ENCODE assay signal across 9 cellular contexts in the genomic region with DNA sequence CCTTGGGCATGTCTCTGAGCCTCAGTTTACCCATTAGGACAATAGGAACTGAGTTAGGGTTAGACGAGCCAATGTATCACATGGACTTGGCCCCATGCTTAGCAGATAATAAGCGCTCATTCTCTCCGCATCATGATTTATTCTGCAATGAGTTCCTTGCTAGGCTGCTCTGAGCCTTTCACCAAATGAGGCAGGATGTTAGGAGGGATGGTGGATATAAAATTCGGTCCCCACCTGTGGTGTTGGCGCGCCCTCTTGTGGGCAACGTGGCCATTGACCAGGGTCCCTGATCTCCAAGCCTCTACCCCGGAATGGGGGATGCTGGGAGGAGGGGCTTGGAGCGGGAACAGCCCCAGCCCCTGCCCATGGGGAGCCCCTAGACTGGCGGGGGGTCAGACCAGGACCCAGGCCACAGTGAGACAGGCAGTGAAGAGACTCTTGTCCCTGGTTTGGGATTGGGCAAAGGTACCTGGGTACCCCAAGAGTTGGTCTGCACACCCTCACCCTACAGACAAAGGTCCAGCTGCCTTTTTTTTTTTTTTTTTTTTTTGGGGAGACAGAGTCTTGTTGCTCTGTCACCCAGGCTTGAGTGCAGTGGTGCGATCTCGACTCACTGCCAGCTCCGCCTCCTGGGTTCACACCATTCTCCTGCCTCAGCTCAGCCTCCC. TPM values are rescaled to one million over a fixed set of nuclear protein-coding genes. Genes with fewer than 3 reads are reported as not detected.
A peak's percentile ranks its signal among the peaks of the same experiment; 100 is the strongest.
DNase-seq lines count a peak whose midpoint lies in the region; ATAC-seq and TF ChIP-seq lines count a peak whose summit lies in the region.
"Had no signal": no experiment of that assay in that cellular context is flagged by ENCODE, and none has a peak within 500 bp of the region (broad histone marks: within the 10 kb centered on the region; RNA-seq: fewer than 3 reads in every experiment).

No MANE protein-coding gene starts in this region.

- H3K4me1 Mint-ChIP-seq in endothelial cell (ENCODE audit: unreplicated experiment) = no peaks in the 10 kb centered on the region

- H3K27me3 Mint-ChIP-seq in endothelial cell (ENCODE audit: unreplicated experiment) = peaks cover 8% of the 10 kb centered on the region

- DNase-seq in COR-L47 (lab: John Stamatoyannopoulos, UW) (peak; percentile 65), HS-27A (ENCODE audit: low read depth) (peak; percentile 40), endothelial cell (ENCODE audit: low spot score) (peak; percentile 93), mucosa of descending colon (peak; percentile 78 to 88 (median 87))
- peak; percentile 70 for DNase-seq in activated CD8-positive, alpha-beta memory T cell treated with anti-CD3 and anti-CD28 coated beads, Interleukin-2, amount 50 U/mL, for 24 hours (ENCODE audit: extremely low read depth)
- peak; percentile 94 for DNase-seq in stimulated activated CD8-positive, alpha-beta memory T cell treated with anti-CD3 and anti-CD28 coated beads, Interleukin-4, amount 100 ng/mL, for 48 hours

- H3K4me1 ChIP-seq in OCI-LY3 (ENCODE audit: low read length) (no peaks in the 10 kb centered on the region), mucosa of descending colon (ENCODE audit: low read depth) (no peaks in the 10 kb centered on the region)

- H4K20me1 ChIP-seq in OCI-LY3 (ENCODE audit: insufficient read depth, low read length) = peaks cover 4% of the 10 kb centered on the region; the same call in 1 of the 2 replicates

- peak; percentile 91 for ATAC-seq in mucosa of descending colon
- ATAC-seq in GM19395 (IDR thresholded peaks at IDR 0.05; ENCODE audit: unreplicated experiment) = no peak

- H3K4me3 ChIP-seq in OCI-LY3 (ENCODE audit: low read length) = no peak overlapping the region
- no peak overlapping the region for H3K4me3 ChIP-seq in mucosa of descending colon

- H3K36me3 Mint-ChIP-seq in endothelial cell (ENCODE audit: low read depth, unreplicated experiment) = peaks cover 11% of the 10 kb centered on the region

- H3K9me3 Mint-ChIP-seq in endothelial cell (ENCODE audit: unreplicated experiment) = no peaks in the 10 kb centered on the region
- H3K9me3 Mint-ChIP-seq: T-helper 1 cell treated with Interleukin-12 subunit alpha and Interleukin-12 subunit beta and Interleukin-4 antibody, amounts not matched to agents 30 μg/mL and 1 μg/mL, for 36 hours had no signal

- no peak overlapping the region for H3K4me2 ChIP-seq in OCI-LY3 (ENCODE audit: low read length)

- no peak overlapping the region for H2AFZ ChIP-seq in OCI-LY3 (ENCODE audit: low read depth, low read length)

- no peaks in the 10 kb centered on the region for H3K9me3 ChIP-seq in OCI-LY3 (ENCODE audit: insufficient read depth, low read length)
- no peaks in the 10 kb centered on the region for H3K9me3 ChIP-seq in mucosa of descending colon

- no peak overlapping the region for H3K27ac ChIP-seq in OCI-LY3 (ENCODE audit: low read length)

- H3K36me3 ChIP-seq in OCI-LY3 (replicated peaks; ENCODE audit: low read depth, low read length) (no peaks in the 10 kb centered on the region), mucosa of descending colon (ENCODE audit: low read depth) (no peaks in the 10 kb centered on the region)

- no peak overlapping the region for H3K27ac Mint-ChIP-seq in endothelial cell (ENCODE audit: unreplicated experiment)
- H3K27ac Mint-ChIP-seq: T-helper 1 cell treated with Interleukin-12 subunit alpha and Interleukin-12 subunit beta and Interleukin-4 antibody, amounts not matched to agents 30 μg/mL and 1 μg/mL, for 36 hours had no signal

- H3K79me2 ChIP-seq in OCI-LY3 (ENCODE audit: low read length) = no peaks in the 10 kb centered on the region

- TF ChIP-seq CTCF in OCI-LY3 (IDR thresholded peaks at IDR 0.05; ENCODE audit: low read depth, low read length) (peak; percentile 98), endothelial cell (IDR thresholded peaks at IDR 0.05; ENCODE audit: unreplicated experiment) (peak; percentile 95), mucosa of descending colon (IDR thresholded peaks at IDR 0.05) (peak; percentile 78)

- H3K27me3 ChIP-seq in OCI-LY3 (ENCODE audit: low read depth, low read length) = no peaks in the 10 kb centered on the region

- H3K9ac ChIP-seq in OCI-LY3 (ENCODE audit: low read length) = no peak overlapping the region

- no peak overlapping the region for H3K4me3 Mint-ChIP-seq in endothelial cell (ENCODE audit: unreplicated experiment)
- H3K4me3 Mint-ChIP-seq: T-helper 1 cell treated with Interleukin-12 subunit alpha and Interleukin-12 subunit beta and Interleukin-4 antibody, amounts not matched to agents 30 μg/mL and 1 μg/mL, for 36 hours had no signal

- intact Hi-C loops in mucosa of descending colon (cut with DNase I, micrococcal nuclease) = loop anchor here (5.0 to 10.0 kb wide), 2 partner anchors 96 to 308 kb away; a partner anchor contains a TSS

RNA-seq across cellular contexts. Expression of a gene that starts 43.9 kb away (rescaled TPM):
- total RNA-seq in endothelial cell (ENCODE audit: unreplicated experiment) (34.2 TPM), mucosa of descending colon (10 to 100 TPM in 1 of 3 donors, 1 to 10 TPM in 2; 3.1 to 37.1 (median 4.2) TPM)

RNA-seq across cellular contexts. Expression of a gene that starts 55.1 kb away (rescaled TPM):
- total RNA-seq in endothelial cell (ENCODE audit: unreplicated experiment) = 111 TPM
- 10 to 100 TPM; 33.2 to 45.8 (median 41.7) TPM for total RNA-seq in mucosa of descending colon

Comparison
In these comparisons a context has a peak if more than half of its experiments do, and no peak if none do; other contexts are left out.
1. DNase-seq: peak in every context shown above with its lines; median percentile 94 in stimulated activated CD8-positive, alpha-beta memory T cell treated with anti-CD3 and anti-CD28 coated beads, Interleukin-4, amount 100 ng/mL, for 48 hours; 93 in endothelial cell; 87 in mucosa of descending colon; 70 in activated CD8-positive, alpha-beta memory T cell treated with anti-CD3 and anti-CD28 coated beads, Interleukin-2, amount 50 U/mL, for 24 hours; 65 in COR-L47; 40 in HS-27A.